8 cellular contexts compared by ENCODE assay signal in genomic region chr2:230902180-230902899, GRCh38.
DNase-seq lines count a peak whose midpoint lies in the region; ATAC-seq and TF ChIP-seq lines count a peak whose summit lies in the region.

No MANE protein-coding gene starts in this region.

- DNase-seq in NOMO-1 treated with DMSO at 0.1 percent for 48 hours (lab: John Stamatoyannopoulos, UW; ENCODE audit: unreplicated experiment) (peak; percentile 59), activated T-cell treated with anti-CD3 and anti-CD28 coated beads for 24 hours (ENCODE audit: low read depth) (peak; percentile 55), fibroblast of the conjunctiva (ENCODE audit: low read depth) (peak; percentile 54), pons (ENCODE audit: low spot score) (peak; percentile 53), middle frontal gyrus (ENCODE audit: extremely low spot score, low spot score) (no peak)

- TF ChIP-seq CTCF in C4-2B (conservative IDR thresholded peaks at IDR 0.05): peak; percentile 85

- no peak overlapping the region for H3K27ac ChIP-seq in C4-2B

- ATAC-seq in GM18520 (IDR thresholded peaks at IDR 0.05; ENCODE audit: unreplicated experiment) (peak; percentile 34), HG03175 (IDR thresholded peaks at IDR 0.05; ENCODE audit: unreplicated experiment) (peak; percentile 69)
